ENCODE assay signal across 8 cellular contexts in genomic region chr5:95760291-95761191, GRCh38. TPM values are rescaled to one million over a fixed set of nuclear protein-coding genes. Genes with fewer than 3 reads are reported as not detected.
DNase-seq lines count a peak whose midpoint lies in the region; ATAC-seq lines count a peak whose summit lies in the region.

No MANE protein-coding gene starts in this region.

- H3K27me3 Mint-ChIP-seq in T-helper 2 cell treated with Interferon-gamma antibody and Interleukin-4, amounts not matched to agents 5 μg/mL and 100 μg/mL, for 36 hours (ENCODE audit: low read depth) = peaks cover 51% of the 10 kb centered on the region
- no peaks in the 10 kb centered on the region for H3K27me3 Mint-ChIP-seq in stimulated activated naive CD8-positive, alpha-beta T cell treated with anti-CD3 and anti-CD28 coated beads, Interleukin-15, Interleukin-2, amounts not matched to agents 100 ng/mL and 50 ng/mL, for 24 hours

- ATAC-seq in GM19455 (IDR thresholded peaks at IDR 0.05; ENCODE audit: unreplicated experiment) (peak; percentile 87), HG03520 (IDR thresholded peaks at IDR 0.05; ENCODE audit: unreplicated experiment) (peak; percentile 88)

- H3K4me3 Mint-ChIP-seq in T-helper 2 cell treated with Interferon-gamma antibody and Interleukin-4, amounts not matched to agents 5 μg/mL and 100 μg/mL, for 36 hours = peak overlapping the region; percentile 77
- H3K4me3 Mint-ChIP-seq in stimulated activated naive CD8-positive, alpha-beta T cell treated with anti-CD3 and anti-CD28 coated beads, Interleukin-15, Interleukin-2, amounts not matched to agents 100 ng/mL and 50 ng/mL, for 24 hours = peak overlapping the region; percentile 74

- H3K27ac Mint-ChIP-seq in T-helper 2 cell treated with Interferon-gamma antibody and Interleukin-4, amounts not matched to agents 5 μg/mL and 100 μg/mL, for 36 hours = peak overlapping the region; percentile 64
- peak overlapping the region; percentile 80 for H3K27ac Mint-ChIP-seq in stimulated activated naive CD8-positive, alpha-beta T cell treated with anti-CD3 and anti-CD28 coated beads, Interleukin-15, Interleukin-2, amounts not matched to agents 100 ng/mL and 50 ng/mL, for 24 hours

- H3K4me1 Mint-ChIP-seq in T-helper 2 cell treated with Interferon-gamma antibody and Interleukin-4, amounts not matched to agents 5 μg/mL and 100 μg/mL, for 36 hours (ENCODE audit: low read depth) = peaks cover 28% of the 10 kb centered on the region
- H3K4me1 Mint-ChIP-seq in stimulated activated naive CD8-positive, alpha-beta T cell treated with anti-CD3 and anti-CD28 coated beads, Interleukin-15, Interleukin-2, amounts not matched to agents 100 ng/mL and 50 ng/mL, for 24 hours (ENCODE audit: low read depth) = peaks cover 33% of the 10 kb centered on the region

- DNase-seq in DMS53 treated with DMSO at 0.1 percent for 48 hours (lab: John Stamatoyannopoulos, UW; ENCODE audit: unreplicated experiment) (peak; percentile 44), glomerular endothelial cell (ENCODE audit: extremely low read depth, low read depth, low spot score) (peak; percentile 64), DMS 273 (lab: John Stamatoyannopoulos, UW; ENCODE audit: unreplicated experiment) (no peak)
- DNase-seq in T-helper 2 cell treated with Interferon-gamma antibody and Interleukin-4, amounts not matched to agents 5 μg/mL and 100 μg/mL, for 36 hours (ENCODE audit: low spot score) = peak; percentile 17
- DNase-seq in activated CD4-positive, alpha-beta T cell treated with anti-CD3 and anti-CD28 coated beads for 1 hour = no peak

- H3K9me3 Mint-ChIP-seq in T-helper 2 cell treated with Interferon-gamma antibody and Interleukin-4, amounts not matched to agents 5 μg/mL and 100 μg/mL, for 36 hours = no peaks in the 10 kb centered on the region
- H3K9me3 Mint-ChIP-seq in stimulated activated naive CD8-positive, alpha-beta T cell treated with anti-CD3 and anti-CD28 coated beads, Interleukin-15, Interleukin-2, amounts not matched to agents 100 ng/mL and 50 ng/mL, for 24 hours = no peaks in the 10 kb centered on the region

- no peaks in the 10 kb centered on the region for H3K36me3 Mint-ChIP-seq in T-helper 2 cell treated with Interferon-gamma antibody and Interleukin-4, amounts not matched to agents 5 μg/mL and 100 μg/mL, for 36 hours (ENCODE audit: low read depth)
- no peaks in the 10 kb centered on the region for H3K36me3 Mint-ChIP-seq in stimulated activated naive CD8-positive, alpha-beta T cell treated with anti-CD3 and anti-CD28 coated beads, Interleukin-15, Interleukin-2, amounts not matched to agents 100 ng/mL and 50 ng/mL, for 24 hours (ENCODE audit: low read depth)

RNA-seq across cellular contexts. Expression of gene RHOBTB3, which starts 29.4 kb away (rescaled TPM):
- 43.9 and 47.1 TPM in 2 replicates for total RNA-seq in glomerular endothelial cell

Comparison
In these comparisons a context has a peak if more than half of its experiments do, and no peak if none do; other contexts are left out.
1. DNase-seq: peak in DMS53 treated with DMSO at 0.1 percent for 48 hours (single experiment), T-helper 2 cell treated with Interferon-gamma antibody and Interleukin-4, amounts not matched to agents 5 μg/mL and 100 μg/mL, for 36 hours (single experiment) and glomerular endothelial cell (single experiment); none in activated CD4-positive, alpha-beta T cell treated with anti-CD3 and anti-CD28 coated beads for 1 hour (single experiment) and DMS 273 (single experiment).